ENCODE assay signal across 18 cellular contexts in genomic region chr5:2867373-2867933, GRCh38.
"Had no signal": no experiment of that assay in that cellular context is flagged by ENCODE, and none has a peak within 500 bp of the region (broad histone marks: within the 10 kb centered on the region; RNA-seq: fewer than 3 reads in every experiment).

No MANE protein-coding gene starts in this region.

- H3K27me3 ChIP-seq: neutrophil, testis, tibial artery, uterus had no signal

- ATAC-seq: effector memory CD8-positive, alpha-beta T cell; left ventricle myocardium superior; natural killer cell; psoas muscle; right cardiac atrium; stimulated activated effector memory CD8-positive, alpha-beta T cell treated with anti-CD3 and anti-CD28 coated beads, Interleukin-12 subunit alpha, Interleukin-12 subunit beta, amount 100 ng/mL, for 72 hours; stimulated activated naive CD8-positive, alpha-beta T cell treated with anti-CD3 and anti-CD28 coated beads, Interleukin-15, Interleukin-2, amounts not matched to agents 100 U/mL and 50 U/mL, for 24 hours had no signal

- H3K9me3 ChIP-seq: neutrophil, psoas muscle, testis, uterus had no signal

- H3K27ac ChIP-seq: neutrophil, psoas muscle, sigmoid colon, testis, tibial artery, uterus had no signal

- H3K36me3 ChIP-seq: neutrophil, sigmoid colon, tibial artery, uterus had no signal

- H3K4me1 ChIP-seq: psoas muscle, sigmoid colon, testis, tibial artery, uterus had no signal

- DNase-seq: cortex of kidney; effector memory CD8-positive, alpha-beta T cell; erythroblast; immature natural killer cell; left ventricle myocardium superior; natural killer cell; psoas muscle; right cardiac atrium; sigmoid colon; stimulated activated CD4-positive, alpha-beta T cell treated with anti-CD3 and anti-CD28 coated beads, Interleukin-2, amount 100 ng/mL, for 24 hours; stimulated activated CD4-positive, alpha-beta T cell treated with anti-CD3 and anti-CD28 coated beads, Interleukin-4, amount 100 ng/mL, for 24 hours; stimulated activated naive CD8-positive, alpha-beta T cell treated with anti-CD3 and anti-CD28 coated beads, Interleukin-15, Interleukin-2, amounts not matched to agents 100 U/mL and 50 U/mL, for 24 hours; testis; tibial artery; uterus had no signal

- H3K4me3 ChIP-seq: lung, psoas muscle, sigmoid colon, testis, tibial artery, uterus had no signal
